In genomic region chr3:157327018-157327417, GRCh38 we compare ENCODE assay signal across 27 cellular contexts.
DNase-seq lines count a peak whose midpoint lies in the region; ATAC-seq and TF ChIP-seq lines count a peak whose summit lies in the region.
"Had no signal": no experiment of that assay in that cellular context is flagged by ENCODE, and none has a peak within 500 bp of the region (broad histone marks: within the 10 kb centered on the region; RNA-seq: fewer than 3 reads in every experiment).

No MANE protein-coding gene starts in this region.

- H3K27me3 Mint-ChIP-seq in endodermal cell (ENCODE audit: insufficient read depth) (no peaks in the 10 kb centered on the region), endothelial cell (ENCODE audit: unreplicated experiment) (no peaks in the 10 kb centered on the region)

- H3K36me3 ChIP-seq in PC-3 (ENCODE audit: low read depth, low read length), result no peaks in the 10 kb centered on the region
- no peaks in the 10 kb centered on the region for H3K36me3 ChIP-seq in endodermal cell (ENCODE audit: control insufficient read depth, insufficient read depth, low read length)
- no peaks in the 10 kb centered on the region for H3K36me3 ChIP-seq in mesendoderm (ENCODE audit: control insufficient read depth, insufficient read depth, low read length)
- H3K36me3 ChIP-seq: BE2C, MG63 had no signal

- CTCF ChIA-PET in PC-3 (lab: Charles Lee), result no interaction called here

- TF ChIP-seq CTCF in PC-3 (conservative IDR thresholded peaks at IDR 0.05; ENCODE audit: low read depth, low read length) (peak; percentile 54), endodermal cell (conservative IDR thresholded peaks at IDR 0.05) (peak; percentile 50), endothelial cell (IDR thresholded peaks at IDR 0.05; ENCODE audit: unreplicated experiment) (no peak)

- H3K4me3 ChIP-seq in PC-3 (ENCODE audit: low read length), result no peak overlapping the region
- no peak overlapping the region for H3K4me3 ChIP-seq in endodermal cell (ENCODE audit: low read length)
- no peak overlapping the region for H3K4me3 ChIP-seq in mesendoderm (ENCODE audit: low read length)
- H3K4me3 ChIP-seq: K562, MG63 had no signal

- H3K56ac ChIP-seq in mesendoderm (ENCODE audit: low read length), result no peak overlapping the region

- no peak overlapping the region for H4K8ac ChIP-seq in mesendoderm (ENCODE audit: low read depth, low read length)

- H3K23ac ChIP-seq in mesendoderm (ENCODE audit: low read length), result no peak overlapping the region

- H3K4me1 ChIP-seq in PC-3 (ENCODE audit: insufficient read depth, low read length), result no peaks in the 10 kb centered on the region
- no peaks in the 10 kb centered on the region for H3K4me1 ChIP-seq in endodermal cell (ENCODE audit: control insufficient read depth, insufficient read depth, low read length)
- no peaks in the 10 kb centered on the region for H3K4me1 ChIP-seq in mesendoderm (ENCODE audit: control insufficient read depth, low read depth, low read length)
- H3K4me1 ChIP-seq: BE2C had no signal

- H3K27me3 ChIP-seq in PC-3 (ENCODE audit: low read length) (no peaks in the 10 kb centered on the region), endodermal cell (ENCODE audit: control insufficient read depth, insufficient read depth, low read length, poor library complexity, severe bottlenecking) (no peaks in the 10 kb centered on the region), mesendoderm (ENCODE audit: insufficient read depth, low read length, poor library complexity) (no peaks in the 10 kb centered on the region)
- H3K27me3 ChIP-seq: BE2C, MG63 had no signal

- no peak overlapping the region for H4K5ac ChIP-seq in mesendoderm (ENCODE audit: low read length)

- intact Hi-C loops in PC-3 (cut with micrococcal nuclease), result loop anchor here (2.0 to 5.0 kb wide), 2 partner anchors 120 to 166 kb away; no protein-coding TSS in a partner anchor

- H3K36me3 Mint-ChIP-seq in endodermal cell (ENCODE audit: low read depth) (no peaks in the 10 kb centered on the region), endothelial cell (ENCODE audit: low read depth, unreplicated experiment) (no peaks in the 10 kb centered on the region)
- H3K36me3 Mint-ChIP-seq: CD14-positive monocyte had no signal

- H3K9ac ChIP-seq in PC-3 (ENCODE audit: low read length) (no peak overlapping the region), endodermal cell (ENCODE audit: extremely low read depth, low read length, poor library complexity, severe bottlenecking) (no peak overlapping the region), mesendoderm (ENCODE audit: low read length) (no peak overlapping the region)

- no peak overlapping the region for H2BK120ac ChIP-seq in mesendoderm (ENCODE audit: low read depth, low read length)

- no TSS peak for BruUV-seq in PC-3 (replicated peaks; lab: Mats Ljungman, UMichigan)

- H2BK15ac ChIP-seq in mesendoderm (replicated peaks; ENCODE audit: low read depth), result no peak overlapping the region

- peak; percentile 69 for ATAC-seq in PC-3
- ATAC-seq: HCT116, HepG2, K562 had no signal

- H3K9me3 Mint-ChIP-seq in endodermal cell (no peaks in the 10 kb centered on the region), endothelial cell (ENCODE audit: unreplicated experiment) (no peaks in the 10 kb centered on the region)

- H3K4me1 Mint-ChIP-seq in endodermal cell (no peaks in the 10 kb centered on the region), endothelial cell (ENCODE audit: unreplicated experiment) (no peaks in the 10 kb centered on the region)
- H3K4me1 Mint-ChIP-seq: CD14-positive monocyte had no signal

- POLR2A ChIA-PET in PC-3 (lab: Charles Lee; ENCODE audit: unreplicated experiment), result no interaction called here

- H3K4me2 ChIP-seq in PC-3 (ENCODE audit: low read length) (no peak overlapping the region), mesendoderm (ENCODE audit: low read length) (no peak overlapping the region)

- H3K27ac Mint-ChIP-seq in endodermal cell, result no peak overlapping the region
- no peak overlapping the region for H3K27ac Mint-ChIP-seq in endothelial cell (ENCODE audit: unreplicated experiment)
- H3K27ac Mint-ChIP-seq: CD14-positive monocyte had no signal

- no peaks in the 10 kb centered on the region for H3K79me1 ChIP-seq in mesendoderm (ENCODE audit: low read length)

- 100% methylated on average over 1 of the region's 1 CpG; no CpG with 5 or more reads in 1 of the 2 experiments for WGBS in endodermal cell (ENCODE audit: insufficient coverage in 1 of 2, insufficient read length in 1 of 2), 2 experiments
- WGBS in mesendoderm (ENCODE audit: extremely low coverage, insufficient coverage, low lambda C conversion rate), result no CpG with 5 or more reads among the region's 1 CpG

- H3K4me3 Mint-ChIP-seq in endodermal cell (no peak overlapping the region), endothelial cell (ENCODE audit: unreplicated experiment) (no peak overlapping the region)
- H3K4me3 Mint-ChIP-seq: CD14-positive monocyte; CD8-positive, alpha-beta memory T cell had no signal

- H3K4ac ChIP-seq in mesendoderm (ENCODE audit: low read depth, low read length), result no peak overlapping the region

- H3K79me2 ChIP-seq in PC-3 (ENCODE audit: low read length) (no peaks in the 10 kb centered on the region), mesendoderm (ENCODE audit: control insufficient read depth, insufficient read depth, low read length) (no peaks in the 10 kb centered on the region)

- DNase-seq in DMS 273 (lab: John Stamatoyannopoulos, UW; ENCODE audit: unreplicated experiment) (peak; percentile 44), DMS 273 treated with DMSO at 0.1 percent for 48 hours (lab: John Stamatoyannopoulos, UW) (no peak), PC-3 (peak; percentile 36), endodermal cell (no peak), mesendoderm (peak; percentile 7), T1000 (lab: John Stamatoyannopoulos, UW) (no peak), endothelial cell (ENCODE audit: low spot score) (no peak), 8988T (no peak)
- DNase-seq: ACHN; BE2C; CD8-positive, alpha-beta memory T cell; DMS153; GOT3; Kasumi-1; MG63; NCI-H1105 treated with DMSO at 0.1 percent for 48 hours; NCI-H1694; NCI-H2029 treated with DMSO at 0.1 percent for 48 hours; NCI-H2227 treated with DMSO at 0.1 percent for 48 hours; NCI-H526 treated with DMSO at 0.1 percent for 48 hours; SHP77 had no signal

- no peaks in the 10 kb centered on the region for H3F3A ChIP-seq in PC-3 (ENCODE audit: low read length, unreplicated experiment)

- H3K27ac ChIP-seq in PC-3 (ENCODE audit: low read length) (no peak overlapping the region), endodermal cell (ENCODE audit: low read depth, low read length) (no peak overlapping the region), mesendoderm (ENCODE audit: low read depth, low read length) (no peak overlapping the region)
- H3K27ac ChIP-seq: 22Rv1, RWPE1 had no signal

- H2AFZ ChIP-seq in PC-3 (ENCODE audit: low read length), result no peak overlapping the region

- H3K9me2 ChIP-seq in PC-3 (replicated peaks; ENCODE audit: low read length), result no peaks in the 10 kb centered on the region

- H3K9me3 ChIP-seq in PC-3 (ENCODE audit: low read length), result no peaks in the 10 kb centered on the region
- no peaks in the 10 kb centered on the region for H3K9me3 ChIP-seq in endodermal cell (ENCODE audit: control insufficient read depth, low read length)
- H3K9me3 ChIP-seq: BE2C had no signal

- no peaks in the 10 kb centered on the region for H4K20me1 ChIP-seq in PC-3 (ENCODE audit: low read length)

- no peak overlapping the region for H2BK5ac ChIP-seq in mesendoderm (ENCODE audit: low read length)

- no peak overlapping the region for H2AK5ac ChIP-seq in mesendoderm (ENCODE audit: low read length)

- H3K18ac ChIP-seq in mesendoderm (ENCODE audit: low read length), result no peak overlapping the region

Comparison
In these comparisons a context has a peak if more than half of its experiments do, and no peak if none do; other contexts are left out.
1. DNase-seq: peak in DMS 273 (single experiment), PC-3 (single experiment) and mesendoderm (single experiment); none in DMS 273 treated with DMSO at 0.1 percent for 48 hours (single experiment), endodermal cell (single experiment), T1000 (single experiment), endothelial cell (single experiment) and 8988T (single experiment).